ENCODE assay signal across 2 cellular contexts in genomic region chrX:118183606-118184005, GRCh38.
TF ChIP-seq lines count a peak whose summit lies in the region.

No MANE protein-coding gene starts in this region.

TF ChIP-seq in SK-N-SH, 30 proteins besides CTCF, POLR2A, EP300 and RAD21 (continued from another document):
- no peak for TF ChIP-seq MEF2A (IDR thresholded peaks at IDR 0.05; ENCODE audit: borderline replicate concordance, low read depth)
- no peak for TF ChIP-seq CHD2 (IDR thresholded peaks at IDR 0.05; ENCODE audit: low read length, partially characterized antibody)
- no peak for TF ChIP-seq ELF1 (IDR thresholded peaks at IDR 0.05)
- TF ChIP-seq NRF1 (IDR thresholded peaks at IDR 0.05; ENCODE audit: low read depth, low read length): no peak
- no peak for TF ChIP-seq IRF3 (IDR thresholded peaks at IDR 0.05; ENCODE audit: low read depth, low read length)
- no peak for TF ChIP-seq TEAD4 (IDR thresholded peaks at IDR 0.05; ENCODE audit: borderline replicate concordance, insufficient read depth)

TF ChIP-seq in SK-N-SH treated with all-trans-retinoic acid at 6 μM for 48 hours, 23 proteins besides CTCF, POLR2A, EP300 and RAD21 (continued from another document):
- TF ChIP-seq TSHZ2 (CRISPR knock-in tag; IDR thresholded peaks at IDR 0.05): no peak
- TF ChIP-seq SNAI2 (CRISPR knock-in tag; IDR thresholded peaks at IDR 0.05): no peak
- TF ChIP-seq CSRNP3 (CRISPR knock-in tag; IDR thresholded peaks at IDR 0.05): no peak
